ENCODE assay signal across 1 cellular context in genomic region chr12:95788637-95789036, GRCh38.
TF ChIP-seq lines count a peak whose summit lies in the region.

No MANE protein-coding gene starts in this region.

TF ChIP-seq in HepG2, 621 proteins besides CTCF, POLR2A, EP300 and RAD21 (continued from another document):
- TF ChIP-seq PRDM4 (CRISPR knock-in tag; IDR thresholded peaks at IDR 0.05; ENCODE audit: borderline replicate concordance) (no peak), MYNN (CRISPR knock-in tag; IDR thresholded peaks at IDR 0.05; ENCODE audit: low read depth) (no peak), FOXC1 (CRISPR knock-in tag; IDR thresholded peaks at IDR 0.05; ENCODE audit: borderline replicate concordance) (no peak), THAP9 (CRISPR knock-in tag; IDR thresholded peaks at IDR 0.05; ENCODE audit: borderline replicate concordance) (no peak), MNT (IDR thresholded peaks at IDR 0.05) (no peak), ARID5B (CRISPR knock-in tag; IDR thresholded peaks at IDR 0.05) (peak; percentile 18; the same call in 1 of the 2 replicates), EZH2 (conservative IDR thresholded peaks at IDR 0.05; ENCODE audit: low read depth, low read length) (no peak), FOSL1 (CRISPR knock-in tag; IDR thresholded peaks at IDR 0.05; ENCODE audit: borderline replicate concordance) (peak; percentile 33; the same call in 1 of the 2 replicates), TEAD3 (CRISPR knock-in tag; optimal IDR thresholded peaks at IDR 0.05; ENCODE audit: borderline replicate concordance) (peak; percentile 35), SOX6 (IDR thresholded peaks at IDR 0.05) (no peak), SOX6 (CRISPR knock-in tag; IDR thresholded peaks at IDR 0.05) (no peak), FOXA3 (CRISPR knock-in tag; IDR thresholded peaks at IDR 0.05) (peak; percentile 19; the same call in 1 of the 2 replicates), IKZF4 (CRISPR knock-in tag; IDR thresholded peaks at IDR 0.05; ENCODE audit: borderline replicate concordance, low read depth, not compliant biosample characterization) (no peak), JUND (CRISPR knock-in tag; IDR thresholded peaks at IDR 0.05) (0 out of 2 replicates have a peak, but pooled peaks have one; percentile 25), STAT5B (CRISPR knock-in tag; IDR thresholded peaks at IDR 0.05) (no peak), HMG20A (CRISPR knock-in tag; IDR thresholded peaks at IDR 0.05; ENCODE audit: borderline replicate concordance) (peak; percentile 21; the same call in 1 of the 2 replicates), REXO4 (CRISPR knock-in tag; IDR thresholded peaks at IDR 0.05; ENCODE audit: borderline replicate concordance) (no peak), ZHX1 (CRISPR knock-in tag; IDR thresholded peaks at IDR 0.05; ENCODE audit: low read depth) (no peak), JARID2 (CRISPR knock-in tag; IDR thresholded peaks at IDR 0.05; ENCODE audit: insufficient replicate concordance) (no peak), MXD1 (CRISPR knock-in tag; IDR thresholded peaks at IDR 0.05) (no peak), MAFF (IDR thresholded peaks at IDR 0.05; ENCODE audit: low read depth, low read length) (no peak), FOSL2 (CRISPR knock-in tag; IDR thresholded peaks at IDR 0.05) (peak; percentile 89), SAP130 (CRISPR knock-in tag; IDR thresholded peaks at IDR 0.05; ENCODE audit: low read depth) (peak; percentile 39; the same call in 1 of the 2 replicates), HMGA1 (CRISPR knock-in tag; conservative IDR thresholded peaks at IDR 0.05) (no peak)
TF ChIP-seq in HepG2: peak in this region for 8.
